29 cellular contexts compared by ENCODE assay signal in the genomic region with DNA sequence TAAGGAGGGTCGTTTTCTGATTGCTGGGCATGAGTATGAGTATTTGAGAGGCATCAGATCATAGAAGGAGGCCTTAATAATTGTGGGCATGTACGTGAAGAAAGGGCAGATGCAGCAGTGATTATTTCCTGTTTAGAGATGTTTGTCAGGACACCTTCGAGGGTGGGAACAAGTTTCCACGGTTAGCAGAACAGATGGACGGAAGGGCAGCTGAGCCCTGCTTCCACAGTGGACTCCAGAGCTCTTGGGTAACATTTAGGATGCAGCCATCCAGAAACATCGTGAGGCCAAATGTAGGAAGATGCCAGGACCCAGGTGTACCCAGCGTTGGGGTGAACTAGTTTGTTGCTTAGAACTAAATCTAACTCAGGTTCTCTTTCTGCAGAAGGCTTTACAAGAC.
"Had no signal": no experiment of that assay in that cellular context is flagged by ENCODE, and none has a peak within 500 bp of the region (broad histone marks: within the 10 kb centered on the region; RNA-seq: fewer than 3 reads in every experiment).

No MANE protein-coding gene starts in this region.

- H3K4me3 ChIP-seq: adrenal gland, cardiac muscle cell had no signal

- H3K4me1 ChIP-seq: adrenal gland had no signal

- H3K9me3 ChIP-seq: adrenal gland had no signal

- H3K36me3 ChIP-seq: adrenal gland, cardiac muscle cell had no signal

- H3K27ac ChIP-seq: adrenal gland, cardiac muscle cell, VCaP had no signal

- H3K27me3 ChIP-seq: adrenal gland, cardiac muscle cell had no signal

- ATAC-seq: activated CD8-positive, alpha-beta T cell treated with anti-CD3 and anti-CD28 coated beads for 36 hours; activated naive CD4-positive, alpha-beta T cell treated with anti-CD3 and anti-CD28 coated beads, Interleukin-2, amount 50 U/mL, for 72 hours; activated T-cell treated with anti-CD3 and anti-CD28 coated beads, Interleukin-2, amount 50 U/mL, for 4 hours; activated T-cell treated with anti-CD3 and anti-CD28 coated beads, Interleukin-2, amount 50 U/mL, for 72 hours; activated T-helper 17 cell treated with anti-CD3 and anti-CD28 coated beads, Interleukin-2, amount 50 U/mL, for 72 hours had no signal

- DNase-seq: activated B cell treated with CpG ODN at 0.5 μM for 24 hours; activated CD4-positive, alpha-beta memory T cell treated with anti-CD3 and anti-CD28 coated beads for 36 hours; activated CD4-positive, alpha-beta T cell treated with anti-CD3 and anti-CD28 coated beads for 4 hours; activated CD4-positive, alpha-beta T cell treated with anti-CD3 and anti-CD28 coated beads, Interleukin-2, amount 10 ng/mL, durations not matched to agents 24 days and 14 days; activated CD4-positive, alpha-beta T cell treated with anti-CD3 and anti-CD28 coated beads, Interleukin-2, amount 50 U/mL, for 1 hour; activated CD4-positive, alpha-beta T cell treated with anti-CD3 and anti-CD28 coated beads, Interleukin-2, amount 50 U/mL, for 4 hours; activated CD4-positive, CD25-positive, alpha-beta regulatory T cell treated with anti-CD3 and anti-CD28 coated beads, Interleukin-2, amount 50 U/mL, for 72 hours; activated CD8-positive, alpha-beta memory T cell treated with anti-CD3 and anti-CD28 coated beads, Interleukin-2, amount 50 U/mL, for 4 hours; activated CD8-positive, alpha-beta T cell treated with anti-CD3 and anti-CD28 coated beads for 36 hours; activated effector memory CD4-positive, alpha-beta T cell treated with anti-CD3 and anti-CD28 coated beads, Interleukin-2, amount 50 U/mL, for 16 hours; activated gamma-delta T cell treated with Interleukin-2 at 50 U/mL for 16 hours; activated naive CD4-positive, alpha-beta T cell; activated naive CD4-positive, alpha-beta T cell treated with anti-CD3 and anti-CD28 coated beads for 36 hours; activated naive CD4-positive, alpha-beta T cell treated with anti-CD3 and anti-CD28 coated beads, Interleukin-2, amount 50 U/mL, for 16 hours; activated naive CD8-positive, alpha-beta T cell treated with anti-CD3 and anti-CD28 coated beads for 36 hours; activated T-cell treated with anti-CD3 and anti-CD28 coated beads for 4 hours; activated T-cell treated with anti-CD3 and anti-CD28 coated beads, Interleukin-2, amount 50 U/mL, for 1 hour; activated T-cell treated with anti-CD3 and anti-CD28 coated beads, Interleukin-2, amount 50 U/mL, for 4 hours; activated T-cell treated with anti-CD3 and anti-CD28 coated beads, Interleukin-2, amount 50 U/mL, for 72 hours; adrenal gland; amniotic stem cell; aorta; T-helper 1 cell; T-helper 2 cell; T-helper 9 cell had no signal
